ENCODE assay signal across 8 cellular contexts in the genomic region with DNA sequence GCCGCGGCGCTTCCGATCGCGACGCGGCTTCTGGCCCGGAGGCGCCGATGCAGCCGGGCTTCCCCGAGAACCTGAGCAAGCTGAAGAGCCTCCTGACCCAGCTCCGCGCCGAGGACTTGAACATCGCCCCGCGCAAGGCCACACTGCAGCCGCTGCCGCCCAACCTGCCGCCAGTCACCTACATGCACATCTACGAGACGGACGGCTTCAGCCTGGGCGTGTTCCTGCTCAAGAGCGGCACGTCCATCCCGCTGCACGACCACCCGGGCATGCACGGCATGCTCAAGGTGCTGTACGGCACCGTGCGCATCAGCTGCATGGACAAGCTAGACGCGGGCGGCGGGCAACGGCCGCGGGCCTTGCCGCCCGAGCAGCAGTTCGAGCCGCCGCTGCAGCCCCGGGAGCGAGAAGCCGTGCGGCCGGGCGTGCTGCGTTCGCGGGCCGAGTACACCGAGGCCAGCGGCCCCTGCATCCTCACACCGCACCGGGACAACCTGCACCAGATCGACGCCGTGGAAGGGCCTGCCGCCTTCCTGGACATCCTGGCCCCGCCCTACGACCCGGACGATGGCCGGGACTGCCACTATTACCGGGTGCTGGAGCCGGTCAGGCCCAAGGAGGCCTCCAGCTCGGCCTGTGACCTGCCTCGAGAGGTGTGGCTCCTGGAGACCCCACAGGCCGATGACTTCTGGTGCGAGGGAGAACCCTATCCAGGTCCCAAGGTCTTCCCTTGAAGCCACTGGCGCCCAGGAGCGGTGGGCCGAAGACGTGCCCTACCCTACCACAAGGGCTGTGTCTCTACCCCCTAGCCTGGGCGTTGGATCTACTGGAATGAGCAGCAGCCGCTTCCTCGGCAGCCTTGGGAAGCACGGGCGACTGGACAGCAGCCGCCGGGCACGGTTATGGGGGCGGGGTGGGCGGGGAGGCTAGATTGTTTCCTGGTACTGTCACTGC. TPM values are rescaled to one million over a fixed set of nuclear protein-coding genes. Genes with fewer than 3 reads are reported as not detected.
DNase-seq lines count a peak whose midpoint lies in the region; ATAC-seq, FAIRE-seq and TF ChIP-seq lines count a peak whose summit lies in the region.

No MANE protein-coding gene starts in this region.

- no peaks in the 10 kb centered on the region for H3K27me3 ChIP-seq in bronchial epithelial cell (ENCODE audit: control insufficient read depth, insufficient read depth, low read length)

- no peak for TF ChIP-seq POLR2A in GM18505 (IDR thresholded peaks at IDR 0.05; ENCODE audit: borderline replicate concordance, extremely low read depth, insufficient read depth, insufficient read length)

- no peak for FAIRE-seq in bronchial epithelial cell (lab: Jason Lieb, UNC)

- peak; percentile 8 for ATAC-seq in GM18505 (IDR thresholded peaks at IDR 0.05; ENCODE audit: unreplicated experiment)
- ATAC-seq in HG03064 (IDR thresholded peaks at IDR 0.05; ENCODE audit: low read depth, unreplicated experiment) = peak; percentile 29

- H3K4me3 ChIP-seq in bronchial epithelial cell (ENCODE audit: low read depth, low read length) = peak overlapping the region; percentile 94

- no peaks in the 10 kb centered on the region for H3K36me3 ChIP-seq in bronchial epithelial cell (ENCODE audit: control insufficient read depth, insufficient read depth, low read length)

- DNase-seq in ACHN (peak; percentile 64), SK-MEL-5 (ENCODE audit: low read depth, low spot score) (peak; percentile 14), bronchial epithelial cell (ENCODE audit: low read depth) (peak; percentile 26), kidney tubule cell (ENCODE audit: low spot score) (peak; percentile 76), GM19238 (ENCODE audit: insufficient read length, low spot score) (no peak)
- peak; percentile 20 to 72 for DNase-seq in stimulated activated CD4-positive, alpha-beta T cell treated with anti-CD3 and anti-CD28 coated beads, Interleukin-4, amount 100 ng/mL, for 4 hours

- TF ChIP-seq CTCF in bronchial epithelial cell (IDR thresholded peaks at IDR 0.05; ENCODE audit: insufficient read depth, low read length, severe bottlenecking) = no peak

- in situ Hi-C loops in ACHN (cut with HindIII; ENCODE audit: low pct_ligation_motif_present, low pct_unique_long_range_greater_than_20kb, low sequenced_read_pairs) = loop anchor here (25.0 kb wide), 1 partner anchor 193 kb away; no protein-coding TSS in a partner anchor
- in situ Hi-C loops in SK-MEL-5 (cut with HindIII; ENCODE audit: low pct_unique_long_range_greater_than_20kb, low sequenced_read_pairs) = no loop called here

RNA-seq across cellular contexts. Expression of a gene that starts 0.9 kb away (rescaled TPM):
- total RNA-seq in SK-MEL-5 (2014; rRNA removed; shearing (Covaris generic)) = 29.3 and 32.8 TPM in 2 replicates
- 28.5 and 31.4 TPM in 2 replicates for polyA plus RNA-seq in SK-MEL-5 (2015; cell fraction: cytosol; rRNA removed)
- 17.6 and 22.7 TPM in 2 replicates for polyA plus RNA-seq in SK-MEL-5 (2015; cell fraction: nucleus; rRNA removed)
- 12.2 and 16.3 TPM in 2 replicates for total RNA-seq in bronchial epithelial cell

RNA-seq across cellular contexts. Expression of a gene that starts 10.8 kb away (rescaled TPM):
- total RNA-seq in SK-MEL-5 (2014; rRNA removed; shearing (Covaris generic)) = 0.63 and 0.75 TPM in 2 replicates
- 1.7 and 1.9 TPM in 2 replicates for polyA plus RNA-seq in SK-MEL-5 (2015; cell fraction: cytosol; rRNA removed)
- 0.80 TPM in 1 of 2 replicates, not detected in the other for polyA plus RNA-seq in SK-MEL-5 (2015; cell fraction: nucleus; rRNA removed)
- total RNA-seq in bronchial epithelial cell = 0.13 and 0.26 TPM in 2 replicates
